In genomic region chr12:106620588-106620987, GRCh38 we compare ENCODE assay signal across 12 cellular contexts. TPM values are rescaled to one million over a fixed set of nuclear protein-coding genes. Genes with fewer than 3 reads are reported as not detected.
"Had no signal": no experiment of that assay in that cellular context is flagged by ENCODE, and none has a peak within 500 bp of the region (broad histone marks: within the 10 kb centered on the region; RNA-seq: fewer than 3 reads in every experiment).

No MANE protein-coding gene starts in this region.

RNA-seq across cellular contexts. Expression of gene RFX4, which starts 37.8 kb away (rescaled TPM):
- total RNA-seq: activated B cell treated with CpG ODN at 0.5 μM for 24 hours; activated CD4-positive, alpha-beta memory T cell treated with anti-CD3 and anti-CD28 coated beads for 36 hours; activated CD4-positive, alpha-beta memory T cell treated with anti-CD3 and anti-CD28 coated beads, Interleukin-2, amount 10 ng/mL, durations not matched to agents 7 days and 5 days; activated CD4-positive, alpha-beta T cell treated with anti-CD3 and anti-CD28 coated beads for 36 hours; activated CD4-positive, alpha-beta T cell treated with anti-CD3 and anti-CD28 coated beads, Interleukin-2, amount 10 ng/mL, durations not matched to agents 24 days and 14 days; activated CD4-positive, alpha-beta T cell treated with anti-CD3 and anti-CD28 coated beads, Interleukin-2, amount 10 ng/mL, durations not matched to agents 7 days and 5 days; activated CD8-positive, alpha-beta memory T cell treated with anti-CD3 and anti-CD28 coated beads for 36 hours; activated CD8-positive, alpha-beta memory T cell treated with anti-CD3 and anti-CD28 coated beads, Interleukin-2, amount 10 ng/mL, durations not matched to agents 7 days and 5 days; activated CD8-positive, alpha-beta T cell treated with anti-CD3 and anti-CD28 coated beads for 36 hours; activated CD8-positive, alpha-beta T cell treated with anti-CD3 and anti-CD28 coated beads, Interleukin-2, amount 10 ng/mL, durations not matched to agents 7 days and 5 days; T-helper 17 cell; T-helper 2 cell treated with Interferon-gamma antibody and Interleukin-4, amounts not matched to agents 100 ng/mL and 5 ng/mL, for 36 hours had no signal
